In genomic region chr13:44879452-44880058, GRCh38 we compare ENCODE assay signal across 8 cellular contexts.
A peak's percentile ranks its signal among the peaks of the same experiment; 100 is the strongest.
DNase-seq lines count a peak whose midpoint lies in the region; ATAC-seq and TF ChIP-seq lines count a peak whose summit lies in the region.

No MANE protein-coding gene starts in this region.

- no peak overlapping the region for H3K27ac Mint-ChIP-seq in activated CD8-positive, alpha-beta T cell treated with anti-CD3 and anti-CD28 coated beads for 36 hours
- no peak overlapping the region for H3K27ac Mint-ChIP-seq in activated T-helper 1 cell treated with anti-CD3 and anti-CD28 coated beads, Interleukin-12 subunit alpha, Interleukin-12 subunit beta, Interleukin-2, Interleukin-4 antibody, amounts not matched to agents 30 ng/mL and 10 ng/mL and 1 ng/mL, durations not matched to agents 14 hours and 24 hours and 36 hours

- H3K4me1 Mint-ChIP-seq in activated CD8-positive, alpha-beta T cell treated with anti-CD3 and anti-CD28 coated beads for 36 hours (ENCODE audit: low read depth) = no peaks in the 10 kb centered on the region
- H3K4me1 Mint-ChIP-seq in activated T-helper 1 cell treated with anti-CD3 and anti-CD28 coated beads, Interleukin-12 subunit alpha, Interleukin-12 subunit beta, Interleukin-2, Interleukin-4 antibody, amounts not matched to agents 30 ng/mL and 10 ng/mL and 1 ng/mL, durations not matched to agents 14 hours and 24 hours and 36 hours (ENCODE audit: low read depth) = peaks cover 12% of the 10 kb centered on the region

- peaks cover 6% of the 10 kb centered on the region for H3K9me3 Mint-ChIP-seq in activated CD8-positive, alpha-beta T cell treated with anti-CD3 and anti-CD28 coated beads for 36 hours
- peaks cover 4% of the 10 kb centered on the region for H3K9me3 Mint-ChIP-seq in activated T-helper 1 cell treated with anti-CD3 and anti-CD28 coated beads, Interleukin-12 subunit alpha, Interleukin-12 subunit beta, Interleukin-2, Interleukin-4 antibody, amounts not matched to agents 30 ng/mL and 10 ng/mL and 1 ng/mL, durations not matched to agents 14 hours and 24 hours and 36 hours

- POLR2A ChIA-PET in activated CD8-positive, alpha-beta T cell treated with anti-CD3 and anti-CD28 coated beads for 36 hours (lab: Charles Lee) = no interaction called here

- peak; percentile 70 for DNase-seq in EH (ENCODE audit: low read depth)
- peak; percentile 34 for DNase-seq in activated CD8-positive, alpha-beta T cell treated with anti-CD3 and anti-CD28 coated beads for 36 hours
- DNase-seq in kidney tubule cell (ENCODE audit: low spot score) = peak; percentile 64
- DNase-seq in HuH-7 (ENCODE audit: low spot score) = no peak
- no peak for DNase-seq in activated T-helper 1 cell treated with anti-CD3 and anti-CD28 coated beads, Interleukin-12 subunit alpha, Interleukin-12 subunit beta, Interleukin-2, Interleukin-4 antibody, amounts not matched to agents 30 ng/mL and 10 ng/mL and 1 ng/mL, durations not matched to agents 14 hours and 24 hours and 36 hours (ENCODE audit: low spot score)
- DNase-seq in NCI-H1436 treated with DMSO at 0.1 percent for 48 hours (lab: John Stamatoyannopoulos, UW) = no peak

- TF ChIP-seq CTCF in activated CD8-positive, alpha-beta T cell treated with anti-CD3 and anti-CD28 coated beads for 36 hours (IDR thresholded peaks at IDR 0.05) = peak; percentile 44

- TF ChIP-seq RAD21 in Ishikawa (IDR thresholded peaks at IDR 0.05; ENCODE audit: low read depth) = peak; percentile 69

- CTCF ChIA-PET in activated CD8-positive, alpha-beta T cell treated with anti-CD3 and anti-CD28 coated beads for 36 hours (lab: Charles Lee) = interaction anchor here (0.6 to 5.4 kb wide), 2 partner anchors 12 to 396 kb away, joined by 3 to 25 read pairs; no protein-coding TSS in a partner anchor

- H3K27me3 Mint-ChIP-seq in activated CD8-positive, alpha-beta T cell treated with anti-CD3 and anti-CD28 coated beads for 36 hours = peaks cover 5% of the 10 kb centered on the region
- H3K27me3 Mint-ChIP-seq in activated T-helper 1 cell treated with anti-CD3 and anti-CD28 coated beads, Interleukin-12 subunit alpha, Interleukin-12 subunit beta, Interleukin-2, Interleukin-4 antibody, amounts not matched to agents 30 ng/mL and 10 ng/mL and 1 ng/mL, durations not matched to agents 14 hours and 24 hours and 36 hours (ENCODE audit: insufficient read depth) = no peaks in the 10 kb centered on the region

- no peaks in the 10 kb centered on the region for H3K36me3 Mint-ChIP-seq in activated CD8-positive, alpha-beta T cell treated with anti-CD3 and anti-CD28 coated beads for 36 hours (ENCODE audit: low read depth)
- H3K36me3 Mint-ChIP-seq in activated T-helper 1 cell treated with anti-CD3 and anti-CD28 coated beads, Interleukin-12 subunit alpha, Interleukin-12 subunit beta, Interleukin-2, Interleukin-4 antibody, amounts not matched to agents 30 ng/mL and 10 ng/mL and 1 ng/mL, durations not matched to agents 14 hours and 24 hours and 36 hours (ENCODE audit: low read depth) = no peaks in the 10 kb centered on the region

- H3K4me3 Mint-ChIP-seq in activated CD8-positive, alpha-beta T cell treated with anti-CD3 and anti-CD28 coated beads for 36 hours = no peak overlapping the region
- no peak overlapping the region for H3K4me3 Mint-ChIP-seq in activated T-helper 1 cell treated with anti-CD3 and anti-CD28 coated beads, Interleukin-12 subunit alpha, Interleukin-12 subunit beta, Interleukin-2, Interleukin-4 antibody, amounts not matched to agents 30 ng/mL and 10 ng/mL and 1 ng/mL, durations not matched to agents 14 hours and 24 hours and 36 hours

- ATAC-seq in activated CD8-positive, alpha-beta T cell treated with anti-CD3 and anti-CD28 coated beads for 36 hours = no peak
- no peak for ATAC-seq in HG03025 (IDR thresholded peaks at IDR 0.05; ENCODE audit: low FRiP score, unreplicated experiment)

- no peak for TF ChIP-seq EP300 in Ishikawa (IDR thresholded peaks at IDR 0.05; ENCODE audit: borderline replicate concordance)

- intact Hi-C loops in activated CD8-positive, alpha-beta T cell treated with anti-CD3 and anti-CD28 coated beads for 36 hours (cut with micrococcal nuclease) = no loop called here
- intact Hi-C loops in activated T-helper 1 cell treated with anti-CD3 and anti-CD28 coated beads, Interleukin-12 subunit alpha, Interleukin-12 subunit beta, Interleukin-2, Interleukin-4 antibody, amounts not matched to agents 30 ng/mL and 10 ng/mL and 1 ng/mL, durations not matched to agents 14 hours and 24 hours and 36 hours (cut with micrococcal nuclease) = loop anchor here (1.0 to 10.0 kb wide), 3 partner anchors 112 to 396 kb away; partner anchors contain the start of gene TSC22D1

TF ChIP-seq in Ishikawa, 13 proteins besides CTCF, POLR2A, EP300 and RAD21:
- no peak for TF ChIP-seq MAX (IDR thresholded peaks at IDR 0.05)
- TF ChIP-seq ZBTB7A (IDR thresholded peaks at IDR 0.05; ENCODE audit: low read depth) = no peak
- TF ChIP-seq NFIC (IDR thresholded peaks at IDR 0.05) = no peak
- TF ChIP-seq REST (IDR thresholded peaks at IDR 0.05; ENCODE audit: low read depth) = no peak
- TF ChIP-seq, protein P1, sequence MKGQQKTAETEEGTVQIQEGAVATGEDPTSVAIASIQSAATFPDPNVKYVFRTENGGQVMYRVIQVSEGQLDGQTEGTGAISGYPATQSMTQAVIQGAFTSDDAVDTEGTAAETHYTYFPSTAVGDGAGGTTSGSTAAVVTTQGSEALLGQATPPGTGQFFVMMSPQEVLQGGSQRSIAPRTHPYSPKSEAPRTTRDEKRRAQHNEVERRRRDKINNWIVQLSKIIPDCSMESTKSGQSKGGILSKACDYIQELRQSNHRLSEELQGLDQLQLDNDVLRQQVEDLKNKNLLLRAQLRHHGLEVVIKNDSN (IDR thresholded peaks at IDR 0.05) = no peak
- no peak for TF ChIP-seq YY1 (IDR thresholded peaks at IDR 0.05; ENCODE audit: low read depth)
- no peak for TF ChIP-seq TEAD4 (IDR thresholded peaks at IDR 0.05)
- TF ChIP-seq FOXM1 (IDR thresholded peaks at IDR 0.05; ENCODE audit: borderline replicate concordance, low read depth) = no peak
- no peak for TF ChIP-seq CEBPB (IDR thresholded peaks at IDR 0.05)
- no peak for TF ChIP-seq TCF12 (IDR thresholded peaks at IDR 0.05; ENCODE audit: low read depth)

Comparison
In these comparisons a context has a peak if more than half of its experiments do, and no peak if none do; other contexts are left out.
1. DNase-seq: peak in EH (single experiment), activated CD8-positive, alpha-beta T cell treated with anti-CD3 and anti-CD28 coated beads for 36 hours (single experiment) and kidney tubule cell (single experiment); none in HuH-7 (single experiment), activated T-helper 1 cell treated with anti-CD3 and anti-CD28 coated beads, Interleukin-12 subunit alpha, Interleukin-12 subunit beta, Interleukin-2, Interleukin-4 antibody, amounts not matched to agents 30 ng/mL and 10 ng/mL and 1 ng/mL, durations not matched to agents 14 hours and 24 hours and 36 hours (single experiment) and NCI-H1436 treated with DMSO at 0.1 percent for 48 hours (single experiment).